ENCODE assay signal across 8 cellular contexts in genomic region chr16:8944113-8944765, GRCh38. TPM values are rescaled to one million over a fixed set of nuclear protein-coding genes. Genes with fewer than 3 reads are reported as not detected.
DNase-seq lines count a peak whose midpoint lies in the region; ATAC-seq and TF ChIP-seq lines count a peak whose summit lies in the region.

No MANE protein-coding gene starts in this region.

- no peak overlapping the region for H3K4me3 ChIP-seq in hepatocyte

- no peak overlapping the region for H3K4me2 ChIP-seq in hepatocyte

- H3K36me3 Mint-ChIP-seq in naive B cell: no peaks in the 10 kb centered on the region

- peaks cover 100% of the 10 kb centered on the region for H4K20me1 ChIP-seq in hepatocyte (ENCODE audit: insufficient read depth, poor library complexity, severe bottlenecking)

- H3K27me3 ChIP-seq in hepatocyte: no peaks in the 10 kb centered on the region

- peak; percentile 36 for ATAC-seq in GM18508 (IDR thresholded peaks at IDR 0.05; ENCODE audit: insufficient read depth, unreplicated experiment)
- ATAC-seq in GM21723 (IDR thresholded peaks at IDR 0.05; ENCODE audit: unreplicated experiment): peak; percentile 76
- ATAC-seq in naive B cell (ENCODE audit: low read depth in 2 of 2): peak; percentile 87 to 89
- ATAC-seq in omental fat pad (ENCODE audit: low FRiP score): no peak

- H3K27ac Mint-ChIP-seq in naive B cell: peak overlapping the region; percentile 89 to 98 (median 97)

- H3K27ac ChIP-seq in hepatocyte: no peak overlapping the region

- H3K9me2 ChIP-seq in hepatocyte (replicated peaks; ENCODE audit: insufficient read depth): no peaks in the 10 kb centered on the region

- H3K9me3 ChIP-seq in hepatocyte (ENCODE audit: low read depth): no peaks in the 10 kb centered on the region

- H3K4me1 Mint-ChIP-seq in naive B cell: peaks cover 88 to 99% (median 97%) of the 10 kb centered on the region in 3 donors

- H2AFZ ChIP-seq in hepatocyte: no peak overlapping the region

- H3K4me3 Mint-ChIP-seq in naive B cell: peak overlapping the region; percentile 84 to 94 (median 91)

- TF ChIP-seq CTCF in omental fat pad (IDR thresholded peaks at IDR 0.05) (no peak), hepatocyte (IDR thresholded peaks at IDR 0.05; ENCODE audit: poor library complexity) (no peak)

- DNase-seq in LHCN-M2 (ENCODE audit: low read depth) (peak; percentile 37), naive B cell (peak; percentile 68), omental fat pad (ENCODE audit: low spot score) (no peak), COLO829 (ENCODE audit: low spot score) (no peak), NCI-H774 (lab: John Stamatoyannopoulos, UW) (no peak), hepatocyte (ENCODE audit: low spot score) (no peak)

- H3K9me3 Mint-ChIP-seq in naive B cell: no peaks in the 10 kb centered on the region

- H3K4me1 ChIP-seq in hepatocyte (ENCODE audit: insufficient read depth): peaks cover 6% of the 10 kb centered on the region

- H3K79me2 ChIP-seq in hepatocyte: peaks cover 98% of the 10 kb centered on the region

- H3K36me3 ChIP-seq in hepatocyte (replicated peaks; ENCODE audit: insufficient read depth, low read depth): no peaks in the 10 kb centered on the region

- WGBS in hepatocyte (ENCODE audit: low lambda C conversion rate, missing lambda C conversion rate): 94% methylated on average over 3 of the region's 3 CpGs

- H3K27me3 Mint-ChIP-seq in naive B cell: no peaks in the 10 kb centered on the region

RNA-seq across cellular contexts. Expression of gene USP7, which starts 19.5 kb away (rescaled TPM):
- total RNA-seq in LHCN-M2 (2014; rRNA removed) (29.9 and 38.8 TPM in 2 replicates), omental fat pad (100 to 1,000 TPM in 2 of 4 donors, 10 to 100 TPM in 2; 71.2 to 138 (median 97.0) TPM), hepatocyte (40.8 and 44.2 TPM in 2 replicates)
- 28.1 TPM for polyA plus RNA-seq in LHCN-M2 (2012)
- polyA plus RNA-seq in naive B cell (ENCODE audit: low read depth in 6 of 6) (10 to 100 TPM in 4 of 6 donors, 1 to 10 TPM in 2; 4.4 to 21.5 (median 12.2) TPM), hepatocyte (38.0 and 46.7 TPM in 2 replicates)

Comparison
In these comparisons a context has a peak if more than half of its experiments do, and no peak if none do; other contexts are left out.
1. DNase-seq: peak in LHCN-M2 (single experiment) and naive B cell (single experiment); none in omental fat pad (single experiment), COLO829 (single experiment), NCI-H774 (single experiment) and hepatocyte (single experiment).